In genomic region chr17:32316653-32317052, GRCh38 we compare ENCODE assay signal across 3 cellular contexts. TPM values are rescaled to one million over a fixed set of nuclear protein-coding genes. Genes with fewer than 3 reads are reported as not detected.
"Had no signal": no experiment of that assay in that cellular context is flagged by ENCODE, and none has a peak within 500 bp of the region (broad histone marks: within the 10 kb centered on the region; RNA-seq: fewer than 3 reads in every experiment).

No MANE protein-coding gene starts in this region.

RNA-seq across cellular contexts. Expression of gene RHBDL3, which starts 51.0 kb away (rescaled TPM):
- total RNA-seq: kidney epithelial cell, lung microvascular endothelial cell, mammary epithelial cell had no signal
